In the genomic region with DNA sequence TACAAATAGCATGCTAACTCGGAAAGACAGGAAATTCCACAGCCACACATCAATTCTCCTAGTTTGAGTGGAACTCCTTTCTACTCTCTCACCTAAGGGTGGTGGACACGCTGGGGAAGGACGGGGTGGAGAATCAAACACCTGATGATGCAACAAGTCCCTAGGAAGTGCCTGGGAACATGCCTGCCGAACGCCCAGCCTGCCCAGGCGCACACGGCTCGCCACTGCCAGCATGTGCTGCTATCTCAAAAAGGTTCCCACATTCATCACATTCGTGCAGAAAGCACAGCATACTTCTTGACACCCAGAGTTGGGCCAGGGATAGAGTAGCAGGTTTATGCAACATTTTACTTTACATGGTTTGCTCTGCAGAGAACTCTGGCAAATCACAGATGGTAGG, we compare ENCODE assay signal across 26 cellular contexts.
DNase-seq lines count a peak whose midpoint lies in the region; ATAC-seq and TF ChIP-seq lines count a peak whose summit lies in the region.
"Had no signal": no experiment of that assay in that cellular context is flagged by ENCODE, and none has a peak within 500 bp of the region (broad histone marks: within the 10 kb centered on the region; RNA-seq: fewer than 3 reads in every experiment).

No MANE protein-coding gene starts in this region.

- DNase-seq in endodermal cell (no peak), osteoblast (ENCODE audit: insufficient read length, low spot score, missing footprints) (peak; percentile 38), HPDE6-E6E7 (ENCODE audit: extremely low spot score) (no peak), mesothelial cell of epicardium (ENCODE audit: low spot score in 2 of 2, unreplicated experiment in 2 of 2) (no peak)
- no peak for DNase-seq in CD4-positive, alpha-beta memory T cell
- DNase-seq: activated CD4-positive, alpha-beta T cell treated with anti-CD3 and anti-CD28 coated beads, Interleukin-2, amount 50 U/mL, for 4 hours; activated CD8-positive, alpha-beta memory T cell treated with anti-CD3 and anti-CD28 coated beads, Interleukin-2, amount 50 U/mL, for 4 hours; activated naive CD8-positive, alpha-beta T cell treated with anti-CD3 and anti-CD28 coated beads for 36 hours; dorsolateral prefrontal cortex; heart left ventricle; mammary epithelial cell; NCI-H1105 treated with DMSO at 0.1 percent for 48 hours; NCI-H2081 treated with DMSO at 0.1 percent for 48 hours; NCI-H345; NCI-H82; OCI-M1; Right ventricle myocardium superior; uterus had no signal

- no peaks in the 10 kb centered on the region for H3K9me3 Mint-ChIP-seq in endodermal cell
- H3K9me3 Mint-ChIP-seq in CD4-positive, alpha-beta memory T cell, result peaks cover 0 to 4% (median 0%) of the 10 kb centered on the region in 8 donors
- H3K9me3 Mint-ChIP-seq in mesothelial cell of epicardium, result peaks cover 3% of the 10 kb centered on the region
- H3K9me3 Mint-ChIP-seq: activated naive CD8-positive, alpha-beta T cell treated with anti-CD3 and anti-CD28 coated beads for 36 hours; activated T-helper 2 cell treated with anti-CD3 and anti-CD28 coated beads, Interferon-gamma antibody, Interleukin-2, Interleukin-4, amounts not matched to agents 10 μg/mL and 5 μg/mL and 100 μg/mL, durations not matched to agents 14 hours and 24 hours and 36 hours; central memory CD8-positive, alpha-beta T cell had no signal

- no peak overlapping the region for H2AFZ ChIP-seq in osteoblast (ENCODE audit: low read length)

- no peak overlapping the region for H3K9ac ChIP-seq in endodermal cell (ENCODE audit: extremely low read depth, low read length, poor library complexity, severe bottlenecking)
- H3K9ac ChIP-seq: BLaER1 treated with 17β-estradiol and CSF1 and Interleukin-3, amounts not matched to agents 10 nM and 100 nM had no signal

- H3K4me2 ChIP-seq in osteoblast (ENCODE audit: insufficient read depth, low read length), result no peak overlapping the region

- H3K4me1 ChIP-seq in endodermal cell (ENCODE audit: control insufficient read depth, insufficient read depth, low read length), result no peaks in the 10 kb centered on the region
- H3K4me1 ChIP-seq in osteoblast (ENCODE audit: insufficient read depth, low read length), result no peaks in the 10 kb centered on the region
- H3K4me1 ChIP-seq in CD4-positive, alpha-beta memory T cell (ENCODE audit: insufficient read depth, low read length), result no peaks in the 10 kb centered on the region
- H3K4me1 ChIP-seq: uterus had no signal

- peak overlapping the region; percentile 59 for H3K27ac ChIP-seq in endodermal cell (ENCODE audit: low read depth, low read length)
- H3K27ac ChIP-seq in osteoblast (ENCODE audit: low read depth, low read length), result no peak overlapping the region
- H3K27ac ChIP-seq in CD4-positive, alpha-beta memory T cell (ENCODE audit: low read depth, low read length), result no peak overlapping the region
- H3K27ac ChIP-seq: BLaER1 treated with 17β-estradiol and CSF1 and Interleukin-3, amounts not matched to agents 10 nM and 100 nM; dorsolateral prefrontal cortex; heart left ventricle; uterus had no signal

- H3K4me1 Mint-ChIP-seq in endodermal cell, result peaks cover 8% of the 10 kb centered on the region
- H3K4me1 Mint-ChIP-seq in CD4-positive, alpha-beta memory T cell, result no peaks in the 10 kb centered on the region
- no peaks in the 10 kb centered on the region for H3K4me1 Mint-ChIP-seq in mesothelial cell of epicardium
- H3K4me1 Mint-ChIP-seq: activated naive CD8-positive, alpha-beta T cell treated with anti-CD3 and anti-CD28 coated beads for 36 hours; central memory CD8-positive, alpha-beta T cell had no signal

- H3K4me3 ChIP-seq in endodermal cell (ENCODE audit: low read length), result no peak overlapping the region
- no peak overlapping the region for H3K4me3 ChIP-seq in osteoblast (ENCODE audit: insufficient read depth, low read length)
- no peak overlapping the region for H3K4me3 ChIP-seq in CD4-positive, alpha-beta memory T cell (ENCODE audit: low read length in 2 of 2)
- H3K4me3 ChIP-seq: BLaER1 treated with 17β-estradiol and CSF1 and Interleukin-3, amounts not matched to agents 10 nM and 100 nM; dorsolateral prefrontal cortex; heart left ventricle; skin epidermis; uterus had no signal

- H3K36me3 ChIP-seq in endodermal cell (ENCODE audit: control insufficient read depth, insufficient read depth, low read length) (peaks cover 54% of the 10 kb centered on the region), osteoblast (ENCODE audit: insufficient read depth, low read length) (no peaks in the 10 kb centered on the region)
- H3K36me3 ChIP-seq in CD4-positive, alpha-beta memory T cell (ENCODE audit: insufficient read depth, low read length), result no peaks in the 10 kb centered on the region
- H3K36me3 ChIP-seq: uterus had no signal

- H3K27me3 Mint-ChIP-seq in endodermal cell (ENCODE audit: insufficient read depth), result no peaks in the 10 kb centered on the region
- no peaks in the 10 kb centered on the region for H3K27me3 Mint-ChIP-seq in CD4-positive, alpha-beta memory T cell
- H3K27me3 Mint-ChIP-seq in mesothelial cell of epicardium (ENCODE audit: low read depth), result peaks cover 3% of the 10 kb centered on the region
- H3K27me3 Mint-ChIP-seq: activated naive CD8-positive, alpha-beta T cell treated with anti-CD3 and anti-CD28 coated beads for 36 hours; central memory CD8-positive, alpha-beta T cell had no signal

- POLR2A ChIA-PET in CD4-positive, alpha-beta memory T cell (lab: Charles Lee; ENCODE audit: partially characterized antibody), result no interaction called here

- H4K20me1 ChIP-seq in osteoblast (ENCODE audit: insufficient read depth, low read length), result no peaks in the 10 kb centered on the region
- H4K20me1 ChIP-seq: BLaER1 treated with 17β-estradiol and CSF1 and Interleukin-3, amounts not matched to agents 10 nM and 100 nM had no signal

- H3K36me3 Mint-ChIP-seq in endodermal cell (ENCODE audit: low read depth) (peaks cover 74% of the 10 kb centered on the region), mesothelial cell of epicardium (no peaks in the 10 kb centered on the region)
- H3K36me3 Mint-ChIP-seq in CD4-positive, alpha-beta memory T cell, result peaks cover 24 to 44% of the 10 kb centered on the region in 2 donors
- H3K36me3 Mint-ChIP-seq: WTC11 had no signal

- no peak for TF ChIP-seq CTCF in endodermal cell (conservative IDR thresholded peaks at IDR 0.05)
- no peak for TF ChIP-seq CTCF in osteoblast (IDR thresholded peaks at IDR 0.05; ENCODE audit: extremely low read depth, low read depth, low read length)
- no peak for TF ChIP-seq CTCF in mesothelial cell of epicardium (IDR thresholded peaks at IDR 0.05; ENCODE audit: unreplicated experiment)

- no peak overlapping the region for H3K27ac Mint-ChIP-seq in endodermal cell
- H3K27ac Mint-ChIP-seq in CD4-positive, alpha-beta memory T cell, result no peak overlapping the region
- H3K27ac Mint-ChIP-seq in mesothelial cell of epicardium, result no peak overlapping the region
- H3K27ac Mint-ChIP-seq: activated naive CD8-positive, alpha-beta T cell treated with anti-CD3 and anti-CD28 coated beads for 36 hours; activated T-helper 2 cell treated with anti-CD3 and anti-CD28 coated beads, Interferon-gamma antibody, Interleukin-2, Interleukin-4, amounts not matched to agents 10 μg/mL and 5 μg/mL and 100 μg/mL, durations not matched to agents 14 hours and 24 hours and 36 hours; WTC11 had no signal

- no peaks in the 10 kb centered on the region for H3K9me3 ChIP-seq in endodermal cell (ENCODE audit: control insufficient read depth, low read length)
- no peaks in the 10 kb centered on the region for H3K9me3 ChIP-seq in osteoblast (ENCODE audit: low read depth, low read length)
- H3K9me3 ChIP-seq in CD4-positive, alpha-beta memory T cell (ENCODE audit: control insufficient read depth in 1 of 2, low read length in 2 of 2), result no peaks in the 10 kb centered on the region
- H3K9me3 ChIP-seq: heart left ventricle, uterus had no signal

- H3K27me3 ChIP-seq in endodermal cell (ENCODE audit: control insufficient read depth, insufficient read depth, low read length, poor library complexity, severe bottlenecking), result no peaks in the 10 kb centered on the region
- H3K27me3 ChIP-seq in osteoblast (ENCODE audit: insufficient read depth, low read length), result no peaks in the 10 kb centered on the region
- no peaks in the 10 kb centered on the region for H3K27me3 ChIP-seq in CD4-positive, alpha-beta memory T cell (ENCODE audit: insufficient read depth, low read length)
- H3K27me3 ChIP-seq: BLaER1 treated with 17β-estradiol and CSF1 and Interleukin-3, amounts not matched to agents 10 nM and 100 nM; dorsolateral prefrontal cortex; heart left ventricle; uterus had no signal

- intact Hi-C loops in CD4-positive, alpha-beta memory T cell (cut with micrococcal nuclease), result no loop called here

- peak; percentile 6 for ATAC-seq in GM19328 (IDR thresholded peaks at IDR 0.05; ENCODE audit: unreplicated experiment)
- peak; percentile 8 for ATAC-seq in HG02840 (IDR thresholded peaks at IDR 0.05; ENCODE audit: low FRiP score, unreplicated experiment)
- no peak for ATAC-seq in HG03159 (IDR thresholded peaks at IDR 0.05; ENCODE audit: unreplicated experiment)
- ATAC-seq: heart left ventricle, WTC11 had no signal

- CTCF ChIA-PET in CD4-positive, alpha-beta memory T cell (lab: Charles Lee; ENCODE audit: partially characterized antibody), result no interaction called here

- no peak overlapping the region for H3K4me3 Mint-ChIP-seq in endodermal cell
- no peak overlapping the region for H3K4me3 Mint-ChIP-seq in CD4-positive, alpha-beta memory T cell
- H3K4me3 Mint-ChIP-seq in mesothelial cell of epicardium, result no peak overlapping the region
- H3K4me3 Mint-ChIP-seq: activated naive CD8-positive, alpha-beta T cell treated with anti-CD3 and anti-CD28 coated beads for 36 hours; central memory CD8-positive, alpha-beta T cell; WTC11 had no signal

- H3K79me2 ChIP-seq in osteoblast (ENCODE audit: insufficient read depth, low read length), result no peaks in the 10 kb centered on the region

- WGBS in endodermal cell (ENCODE audit: insufficient coverage in 1 of 2, insufficient read length in 1 of 2), 2 experiments, result 92% methylated on average over 9 of the region's 9 CpGs; no CpG with 5 or more reads in 1 of the 2 experiments
